Comparison of ENCODE assay signal across 1 cellular context in the genomic region with DNA sequence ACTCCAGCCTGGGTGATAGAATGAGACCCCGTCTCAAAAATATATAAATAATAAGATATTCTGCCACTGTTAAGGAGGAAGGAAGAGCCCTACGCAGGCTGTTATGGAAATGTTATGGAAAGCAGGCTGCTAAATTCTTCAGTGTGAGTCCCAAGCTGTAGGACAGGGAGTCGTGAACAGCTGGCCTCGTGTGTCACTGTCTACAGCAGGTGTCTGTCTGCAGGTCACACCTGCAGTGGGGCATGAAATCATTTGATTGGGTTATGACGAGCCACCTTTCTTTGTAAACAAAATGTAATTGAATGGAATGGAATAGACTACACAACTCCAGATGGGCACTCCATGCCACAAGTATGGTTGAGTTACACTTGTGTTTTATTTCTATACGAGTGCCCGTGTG.
TF ChIP-seq lines count a peak whose summit lies in the region.

No MANE protein-coding gene starts in this region.

TF ChIP-seq in H1, 55 proteins besides CTCF, POLR2A, EP300 and RAD21:
- no peak for TF ChIP-seq TCF12 (IDR thresholded peaks at IDR 0.05; ENCODE audit: low read depth, low read length)
- no peak for TF ChIP-seq ASH2L (IDR thresholded peaks at IDR 0.05; ENCODE audit: low read length)
- no peak for TF ChIP-seq KDM1A (IDR thresholded peaks at IDR 0.05; ENCODE audit: borderline replicate concordance, low read length)
- TF ChIP-seq JUN (IDR thresholded peaks at IDR 0.05; ENCODE audit: low read depth, low read length), result no peak
- TF ChIP-seq RBBP5 (IDR thresholded peaks at IDR 0.05; ENCODE audit: borderline replicate concordance, low read depth, low read length), result no peak
- no peak for TF ChIP-seq RNF2 (IDR thresholded peaks at IDR 0.05; ENCODE audit: borderline replicate concordance, low read depth, low read length, missing control alignments, poor library complexity, severe bottlenecking)
- TF ChIP-seq BACH1 (IDR thresholded peaks at IDR 0.05; ENCODE audit: low read length), result no peak
- no peak for TF ChIP-seq CEBPB (IDR thresholded peaks at IDR 0.05; ENCODE audit: low read depth, low read length)
- TF ChIP-seq SUZ12 (IDR thresholded peaks at IDR 0.05; ENCODE audit: low read length), result no peak
- TF ChIP-seq FOSL1 (IDR thresholded peaks at IDR 0.05; ENCODE audit: insufficient read depth, low read depth, low read length), result no peak
- TF ChIP-seq, protein P1, sequence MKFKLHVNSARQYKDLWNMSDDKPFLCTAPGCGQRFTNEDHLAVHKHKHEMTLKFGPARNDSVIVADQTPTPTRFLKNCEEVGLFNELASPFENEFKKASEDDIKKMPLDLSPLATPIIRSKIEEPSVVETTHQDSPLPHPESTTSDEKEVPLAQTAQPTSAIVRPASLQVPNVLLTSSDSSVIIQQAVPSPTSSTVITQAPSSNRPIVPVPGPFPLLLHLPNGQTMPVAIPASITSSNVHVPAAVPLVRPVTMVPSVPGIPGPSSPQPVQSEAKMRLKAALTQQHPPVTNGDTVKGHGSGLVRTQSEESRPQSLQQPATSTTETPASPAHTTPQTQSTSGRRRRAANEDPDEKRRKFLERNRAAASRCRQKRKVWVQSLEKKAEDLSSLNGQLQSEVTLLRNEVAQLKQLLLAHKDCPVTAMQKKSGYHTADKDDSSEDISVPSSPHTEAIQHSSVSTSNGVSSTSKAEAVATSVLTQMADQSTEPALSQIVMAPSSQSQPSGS (IDR thresholded peaks at IDR 0.05; ENCODE audit: low read length), result no peak
- no peak for TF ChIP-seq SP1 (IDR thresholded peaks at IDR 0.05; ENCODE audit: low read depth, low read length)
